In the genomic region with DNA sequence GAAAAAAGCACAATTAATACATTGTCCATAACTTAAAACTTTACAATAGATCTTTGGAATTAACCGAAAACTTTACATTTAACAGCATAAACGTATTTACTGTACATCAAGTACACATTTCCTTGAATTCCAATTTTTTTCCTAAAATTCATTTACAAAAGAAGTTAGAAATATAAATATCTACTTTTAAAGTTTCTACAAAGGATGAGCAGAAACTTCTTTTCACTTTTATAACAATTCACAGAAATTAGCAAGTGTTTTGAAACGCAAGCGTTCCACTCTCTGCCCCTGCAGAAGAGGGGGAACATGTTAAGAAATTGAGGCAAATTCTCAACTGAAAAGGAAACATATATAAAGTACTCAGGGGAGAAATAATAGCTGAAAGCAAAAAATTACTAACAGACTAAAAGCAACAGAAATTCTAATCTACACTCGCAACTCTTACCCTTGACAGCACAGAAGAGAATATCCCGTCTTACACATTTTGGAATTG, we compare ENCODE assay signal across 8 cellular contexts. TPM values are rescaled to one million over a fixed set of nuclear protein-coding genes. Genes with fewer than 3 reads are reported as not detected.
DNase-seq lines count a peak whose midpoint lies in the region; ATAC-seq and TF ChIP-seq lines count a peak whose summit lies in the region.

No MANE protein-coding gene starts in this region.

- H3K27me3 Mint-ChIP-seq in CD4-positive, alpha-beta T cell: no peaks in the 10 kb centered on the region
- peaks cover 6% of the 10 kb centered on the region for H3K27me3 Mint-ChIP-seq in endothelial cell (ENCODE audit: unreplicated experiment)

- H3K27ac Mint-ChIP-seq in CD4-positive, alpha-beta T cell: peak overlapping the region; percentile 99
- peak overlapping the region; percentile 99 for H3K27ac Mint-ChIP-seq in endothelial cell (ENCODE audit: unreplicated experiment)

- no peak for ATAC-seq in CD4-positive, alpha-beta T cell (ENCODE audit: poor library complexity)

- H3K36me3 Mint-ChIP-seq in CD4-positive, alpha-beta T cell (ENCODE audit: low read depth): peaks cover 53% of the 10 kb centered on the region
- H3K36me3 Mint-ChIP-seq in endothelial cell (ENCODE audit: low read depth, unreplicated experiment): peaks cover 9% of the 10 kb centered on the region

- peaks cover 28% of the 10 kb centered on the region for H4K20me1 ChIP-seq in OCI-LY7 (ENCODE audit: insufficient read depth, low read length)

- no peaks in the 10 kb centered on the region for H3K79me1 ChIP-seq in neuronal stem cell (ENCODE audit: low read depth, low read length)

- no peak overlapping the region for H2BK5ac ChIP-seq in neuronal stem cell (ENCODE audit: low read length)

- peak overlapping the region; percentile 91 for H3K4me2 ChIP-seq in OCI-LY7 (ENCODE audit: low read length)
- H3K4me2 ChIP-seq in neuronal stem cell (ENCODE audit: insufficient read depth, low read length, poor library complexity, severe bottlenecking): peak overlapping the region; percentile 87

- peak overlapping the region; percentile 92 for H3K4me3 Mint-ChIP-seq in CD4-positive, alpha-beta T cell
- H3K4me3 Mint-ChIP-seq in endothelial cell (ENCODE audit: unreplicated experiment): peak overlapping the region; percentile 99

- no peak overlapping the region for H3K4ac ChIP-seq in neuronal stem cell (ENCODE audit: low read length)

- H4K91ac ChIP-seq in neuronal stem cell (ENCODE audit: low read depth, low read length, poor library complexity): no peak overlapping the region

- H3K9me2 ChIP-seq in OCI-LY7 (ENCODE audit: insufficient read depth, low read length): no peaks in the 10 kb centered on the region

- peak overlapping the region; percentile 100 for H3K27ac ChIP-seq in CD4-positive, alpha-beta T cell (ENCODE audit: low read depth, low read length)
- H3K27ac ChIP-seq in OCI-LY7 (ENCODE audit: low read depth, low read length, poor library complexity, severe bottlenecking) (peak overlapping the region; percentile 94), neuronal stem cell (replicated peaks; ENCODE audit: low read length) (no peak overlapping the region)

- no peak overlapping the region for H2AFZ ChIP-seq in OCI-LY7 (ENCODE audit: low read length)
- no peak overlapping the region for H2AFZ ChIP-seq in neuronal stem cell (ENCODE audit: low read length)

- no peak overlapping the region for H3K14ac ChIP-seq in neuronal stem cell (ENCODE audit: low read length)

- H3K9me3 ChIP-seq in CD4-positive, alpha-beta T cell (ENCODE audit: control insufficient read depth, low read length): no peaks in the 10 kb centered on the region
- peaks cover 3% of the 10 kb centered on the region; the same call in 1 of the 2 replicates for H3K9me3 ChIP-seq in OCI-LY7 (ENCODE audit: low read length)
- H3K9me3 ChIP-seq in neuronal stem cell (replicated peaks in 1 of 2; ENCODE audit: control insufficient read depth in 2 of 2, insufficient read depth in 1 of 2, low read depth in 1 of 2, low read length in 2 of 2): peaks cover 0 to 17% of the 10 kb centered on the region in 2 donors

- H2BK15ac ChIP-seq in neuronal stem cell (ENCODE audit: low read length): no peak overlapping the region

- POLR2A ChIA-PET in CD4-positive, alpha-beta T cell (lab: Charles Lee): interaction anchor here (0.7 to 5.9 kb wide), 37 partner anchors 10 to 1188 kb away, joined by 3 to 309 read pairs (median 17); a partner anchor contains a TSS
- POLR2A ChIA-PET in OCI-LY7 (lab: Charles Lee): interaction anchor here (0.7 to 5.2 kb wide), 9 partner anchors 8 to 98 kb away, joined by 3 to 52 read pairs (median 4); a partner anchor contains a TSS

- no CpG with 5 or more reads among the region's 6 CpGs for WGBS in neuronal stem cell (ENCODE audit: extremely low coverage in 2 of 2, insufficient read length in 2 of 2, insufficient replicate concordance in 1 of 2), 2 donors

- DNase-seq in CD4-positive, alpha-beta T cell: no peak
- DNase-seq in OCI-LY7 (ENCODE audit: low spot score) (no peak), endothelial cell (ENCODE audit: low spot score) (no peak), neuronal stem cell (ENCODE audit: low spot score) (no peak), NCI-H128 (lab: John Stamatoyannopoulos, UW; ENCODE audit: unreplicated experiment) (no peak), CD1c-positive myeloid dendritic cell (ENCODE audit: extremely low spot score) (no peak), OCI-M2 (lab: John Stamatoyannopoulos, UW; ENCODE audit: unreplicated experiment) (no peak), occipital lobe (lab: John Stamatoyannopoulos, UW) (no peak)

- H3K27me3 ChIP-seq in CD4-positive, alpha-beta T cell (ENCODE audit: control insufficient read depth, insufficient read depth, low read length): no peaks in the 10 kb centered on the region
- H3K27me3 ChIP-seq in neuronal stem cell (ENCODE audit: control insufficient read depth in 3 of 3, insufficient read depth in 3 of 3, low read depth in 1 of 3, low read length in 3 of 3): no peaks in the 10 kb centered on the region

- H3K4me1 Mint-ChIP-seq in CD4-positive, alpha-beta T cell (ENCODE audit: low read depth): peaks cover 71% of the 10 kb centered on the region
- peaks cover 35% of the 10 kb centered on the region for H3K4me1 Mint-ChIP-seq in endothelial cell (ENCODE audit: unreplicated experiment)

- H2AK5ac ChIP-seq in neuronal stem cell (ENCODE audit: low read depth, low read length): no peak overlapping the region

- BruUV-seq in OCI-LY7 (replicated peaks; lab: Mats Ljungman, UMichigan): no TSS peak

- H3K4me1 ChIP-seq in OCI-LY7 (ENCODE audit: insufficient read depth, low read length, poor library complexity, severe bottlenecking): peaks cover 38% of the 10 kb centered on the region
- H3K4me1 ChIP-seq in neuronal stem cell (ENCODE audit: control insufficient read depth in 2 of 2, insufficient read depth in 1 of 2, low read depth in 1 of 2, low read length in 2 of 2): peaks cover 1 to 17% of the 10 kb centered on the region in 2 donors

- H3K9me3 Mint-ChIP-seq in CD4-positive, alpha-beta T cell: no peaks in the 10 kb centered on the region
- no peaks in the 10 kb centered on the region for H3K9me3 Mint-ChIP-seq in endothelial cell (ENCODE audit: unreplicated experiment)

- CTCF ChIA-PET in CD4-positive, alpha-beta T cell (lab: Charles Lee): interaction anchor here (0.6 to 5.5 kb wide), 26 partner anchors 8 to 114 kb away, joined by 3 to 71 read pairs (median 8); a partner anchor contains a TSS
- CTCF ChIA-PET in OCI-LY7 (lab: Charles Lee; ENCODE audit: unreplicated experiment): interaction anchor here (0.8 to 1.7 kb wide), 3 partner anchors 8 to 98 kb away, joined by 3 to 4 read pairs (median 4); no protein-coding TSS in a partner anchor

- no peak overlapping the region for H2BK12ac ChIP-seq in neuronal stem cell (ENCODE audit: low read length)

- no peak overlapping the region for H3K9ac ChIP-seq in neuronal stem cell (ENCODE audit: low read depth, low read length, poor library complexity)

- H3K36me3 ChIP-seq in OCI-LY7 (ENCODE audit: insufficient read depth, low read length) (peaks cover 37% of the 10 kb centered on the region), neuronal stem cell (replicated peaks in 1 of 2; ENCODE audit: control insufficient read depth in 2 of 2, insufficient read depth in 2 of 2, low read length in 2 of 2) (peaks cover 0 to 15% of the 10 kb centered on the region in 2 donors)

- H3K79me2 ChIP-seq in OCI-LY7 (ENCODE audit: insufficient read depth, low read depth, low read length): peaks cover 54% of the 10 kb centered on the region

- H4K8ac ChIP-seq in neuronal stem cell (ENCODE audit: low read depth, low read length): no peak overlapping the region

- peak overlapping the region; percentile 78 for H3K4me3 ChIP-seq in OCI-LY7 (ENCODE audit: low read depth, low read length, poor library complexity, severe bottlenecking)
- peak overlapping the region; percentile 68 to 99 for H3K4me3 ChIP-seq in neuronal stem cell (ENCODE audit: low read length in 2 of 2)

- no peak overlapping the region for H2BK120ac ChIP-seq in neuronal stem cell (ENCODE audit: low read depth, low read length)

- intact Hi-C loops in CD4-positive, alpha-beta T cell (cut with DNase I, micrococcal nuclease): loop anchor here (1.0 to 10.0 kb wide), 11 partner anchors 11 to 1182 kb away; a partner anchor contains a TSS
- intact Hi-C loops in OCI-LY7 (cut with micrococcal nuclease; ENCODE audit: unreplicated experiment): loop anchor here (1.0 to 10.0 kb wide), 5 partner anchors 33 to 1192 kb away; a partner anchor contains a TSS

- H3K18ac ChIP-seq in neuronal stem cell (ENCODE audit: low read length): no peak overlapping the region

- H3K23ac ChIP-seq in neuronal stem cell (ENCODE audit: low read depth, low read length, poor library complexity): no peak overlapping the region

- TF ChIP-seq CTCF in CD4-positive, alpha-beta T cell (IDR thresholded peaks at IDR 0.05): no peak
- TF ChIP-seq CTCF in OCI-LY7 (conservative IDR thresholded peaks at IDR 0.05; ENCODE audit: low read length) (no peak), endothelial cell (IDR thresholded peaks at IDR 0.05; ENCODE audit: unreplicated experiment) (no peak)

RNA-seq across cellular contexts. Expression of a gene that starts 1.5 kb away (rescaled TPM):
- total RNA-seq in CD4-positive, alpha-beta T cell: 10 to 100 TPM; 53.3 to 57.8 TPM
- 26.2 and 27.0 TPM in 2 replicates for total RNA-seq in OCI-LY7 (2014; rRNA removed; shearing (Covaris generic))
- total RNA-seq in OCI-LY7 (2022) (58.1 and 58.6 TPM in 2 replicates), endothelial cell (ENCODE audit: unreplicated experiment) (50.6 TPM), occipital lobe (13.4 TPM)
- polyA plus RNA-seq in neuronal stem cell (2013, experiment 1 of 2): 22.7 TPM
- polyA plus RNA-seq in neuronal stem cell (2013, experiment 2 of 2): 24.5 TPM

RNA-seq across cellular contexts. Expression of a gene that starts 50.4 kb away (rescaled TPM):
- 100 to 1,000 TPM; 162 to 167 TPM for total RNA-seq in CD4-positive, alpha-beta T cell
- total RNA-seq in OCI-LY7 (2014; rRNA removed; shearing (Covaris generic)): 68.2 and 82.2 TPM in 2 replicates
- total RNA-seq in OCI-LY7 (2022): 450 and 472 TPM in 2 replicates
- 264 TPM for total RNA-seq in endothelial cell (ENCODE audit: unreplicated experiment)
- polyA plus RNA-seq in neuronal stem cell (2013, experiment 1 of 2): 314 TPM
- 322 TPM for polyA plus RNA-seq in neuronal stem cell (2013, experiment 2 of 2)
- 81.6 TPM for total RNA-seq in occipital lobe
